22 cellular contexts compared by ENCODE assay signal in genomic region chr12:105428793-105429192, GRCh38.
A peak's percentile ranks its signal among the peaks of the same experiment; 100 is the strongest.
DNase-seq lines count a peak whose midpoint lies in the region; FAIRE-seq and TF ChIP-seq lines count a peak whose summit lies in the region.
"Had no signal": no experiment of that assay in that cellular context is flagged by ENCODE, and none has a peak within 500 bp of the region (broad histone marks: within the 10 kb centered on the region; RNA-seq: fewer than 3 reads in every experiment).

No MANE protein-coding gene starts in this region.

- H3K36me3 ChIP-seq in mammary epithelial cell (ENCODE audit: insufficient read depth, low read length) (no peaks in the 10 kb centered on the region), bronchial epithelial cell (ENCODE audit: control insufficient read depth, insufficient read depth, low read length) (no peaks in the 10 kb centered on the region), Peyer's patch (no peaks in the 10 kb centered on the region)
- H3K36me3 ChIP-seq: BE2C had no signal

- H3K4me1 Mint-ChIP-seq in MCF 10A (ENCODE audit: insufficient read depth, unreplicated experiment), result peaks cover 19% of the 10 kb centered on the region
- H3K4me1 Mint-ChIP-seq in activated naive CD4-positive, alpha-beta T cell treated with anti-CD3 and anti-CD28 coated beads for 36 hours (ENCODE audit: low read depth), result peaks cover 2% of the 10 kb centered on the region
- H3K4me1 Mint-ChIP-seq: CD4-positive, CD25-positive, alpha-beta regulatory T cell; CD8-positive, alpha-beta memory T cell; GM23338; IgD-negative memory B cell had no signal

- BruUV-seq in mammary epithelial cell (replicated peaks; lab: Mats Ljungman, UMichigan) (no TSS peak), MCF 10A (replicated peaks; lab: Mats Ljungman, UMichigan) (no TSS peak)

- no peaks in the 10 kb centered on the region for H3K9me3 Mint-ChIP-seq in MCF 10A (ENCODE audit: unreplicated experiment)
- H3K9me3 Mint-ChIP-seq in activated naive CD4-positive, alpha-beta T cell treated with anti-CD3 and anti-CD28 coated beads for 36 hours, result no peaks in the 10 kb centered on the region
- H3K9me3 Mint-ChIP-seq: GM23338, IgD-negative memory B cell had no signal

- no peak overlapping the region for H3K4me2 ChIP-seq in mammary epithelial cell (ENCODE audit: insufficient read depth, low read depth, low read length)
- H3K4me2 ChIP-seq: GM23338 had no signal

- FAIRE-seq in bronchial epithelial cell (lab: Jason Lieb, UNC), result no peak
- FAIRE-seq: H54, HTR-8/SVneo had no signal

- peak; percentile 43 for DNase-seq in mammary epithelial cell
- no peak for DNase-seq in MCF 10A (ENCODE audit: unreplicated experiment)
- DNase-seq in bronchial epithelial cell (ENCODE audit: low read depth), result peak; percentile 68
- DNase-seq in fibroblast of mammary gland (ENCODE audit: low read depth), result peak; percentile 15
- DNase-seq in NCI-H1092 (lab: John Stamatoyannopoulos, UW), result no peak
- DNase-seq in Peyer's patch, result no peak
- DNase-seq in activated naive CD4-positive, alpha-beta T cell treated with anti-CD3 and anti-CD28 coated beads for 36 hours, result no peak
- no peak for DNase-seq in SK-N-DZ (ENCODE audit: low spot score)
- DNase-seq: 8988T; BE2C; C1 segment of cervical spinal cord; CD4-positive, CD25-positive, alpha-beta regulatory T cell; CD8-positive, alpha-beta memory T cell; COR-L47; DMS 273 treated with DMSO at 0.1 percent for 48 hours; DMS79; GF-D8; HCEC 1CT had no signal

- H3K27ac ChIP-seq in mammary epithelial cell (ENCODE audit: insufficient read depth, low read depth, low read length) (no peak overlapping the region), Peyer's patch (no peak overlapping the region)

- H3K9me3 ChIP-seq in mammary epithelial cell (replicated peaks; ENCODE audit: insufficient read depth, low read length) (no peaks in the 10 kb centered on the region), Peyer's patch (no peaks in the 10 kb centered on the region)
- H3K9me3 ChIP-seq: BE2C had no signal

- peaks cover 16% of the 10 kb centered on the region for H3K4me1 ChIP-seq in mammary epithelial cell (ENCODE audit: insufficient read depth, low read length)
- H3K4me1 ChIP-seq in Peyer's patch, result no peaks in the 10 kb centered on the region
- H3K4me1 ChIP-seq: BE2C had no signal

- in situ Hi-C loops in mammary epithelial cell (cut with MboI; ENCODE audit: low sequenced_read_pairs in 2 of 2), result loop anchor here (5.0 to 10.0 kb wide), 3 partner anchors 276 to 796 kb away; no protein-coding TSS in a partner anchor

- dilution Hi-C loops in mammary epithelial cell (cut with HindIII; ENCODE audit: low sequenced_read_pairs), result no loop called here

- H3K27ac Mint-ChIP-seq in MCF 10A (ENCODE audit: low read depth, unreplicated experiment), result no peak overlapping the region
- no peak overlapping the region for H3K27ac Mint-ChIP-seq in activated naive CD4-positive, alpha-beta T cell treated with anti-CD3 and anti-CD28 coated beads for 36 hours
- H3K27ac Mint-ChIP-seq: CD4-positive, CD25-positive, alpha-beta regulatory T cell; CD8-positive, alpha-beta memory T cell; GM23338; IgD-negative memory B cell had no signal

- H2AFZ ChIP-seq in mammary epithelial cell (ENCODE audit: low read depth, low read length), result no peak overlapping the region
- H2AFZ ChIP-seq: GM23338 had no signal

- intact Hi-C loops in mammary epithelial cell (cut with micrococcal nuclease) (no loop called here), MCF 10A (cut with micrococcal nuclease) (no loop called here)
- intact Hi-C loops in activated naive CD4-positive, alpha-beta T cell treated with anti-CD3 and anti-CD28 coated beads for 36 hours (cut with micrococcal nuclease), result no loop called here

- no peak overlapping the region for H3K4me3 ChIP-seq in mammary epithelial cell (replicated peaks in 1 of 3; ENCODE audit: insufficient read depth in 1 of 3, low read depth in 2 of 3, low read length in 3 of 3)
- no peak overlapping the region for H3K4me3 ChIP-seq in bronchial epithelial cell (ENCODE audit: low read depth, low read length)
- H3K4me3 ChIP-seq in fibroblast of mammary gland (ENCODE audit: control insufficient read depth, low read depth, low read length), result no peak overlapping the region
- H3K4me3 ChIP-seq in Peyer's patch, result no peak overlapping the region
- H3K4me3 ChIP-seq: GM23338 had no signal

- CTCF ChIA-PET in mammary epithelial cell (lab: Charles Lee; ENCODE audit: low non-redundant PET) (no interaction called here), MCF 10A (lab: Yijun Ruan, JAX) (no interaction called here)
- CTCF ChIA-PET in activated naive CD4-positive, alpha-beta T cell treated with anti-CD3 and anti-CD28 coated beads for 36 hours (lab: Charles Lee), result no interaction called here

- no peak overlapping the region for H3K9ac ChIP-seq in mammary epithelial cell (ENCODE audit: insufficient read depth, low read length)

- no peaks in the 10 kb centered on the region for H4K20me1 ChIP-seq in mammary epithelial cell (ENCODE audit: insufficient read depth, low read length)

- TF ChIP-seq CTCF in mammary epithelial cell (conservative IDR thresholded peaks at IDR 0.05 in 1 of 2, IDR thresholded peaks at IDR 0.05 in 1 of 2; ENCODE audit: extremely low read depth in 1 of 2, insufficient read depth in 1 of 2, low read depth in 1 of 2, low read length in 2 of 2), result no peak
- TF ChIP-seq CTCF in MCF 10A (IDR thresholded peaks at IDR 0.05; ENCODE audit: unreplicated experiment), result no peak
- no peak for TF ChIP-seq CTCF in bronchial epithelial cell (IDR thresholded peaks at IDR 0.05; ENCODE audit: insufficient read depth, low read length, severe bottlenecking)
- no peak for TF ChIP-seq CTCF in fibroblast of mammary gland (conservative IDR thresholded peaks at IDR 0.05; ENCODE audit: control insufficient read depth, insufficient read depth, low read depth, low read length)
- TF ChIP-seq CTCF in Peyer's patch (IDR thresholded peaks at IDR 0.05), result no peak

- no peaks in the 10 kb centered on the region for H3K79me2 ChIP-seq in mammary epithelial cell (ENCODE audit: insufficient read depth, low read length)

- no peaks in the 10 kb centered on the region for H3K27me3 ChIP-seq in mammary epithelial cell (ENCODE audit: insufficient read depth, low read length)
- H3K27me3 ChIP-seq in bronchial epithelial cell (ENCODE audit: control insufficient read depth, insufficient read depth, low read length), result no peaks in the 10 kb centered on the region
- H3K27me3 ChIP-seq in Peyer's patch, result no peaks in the 10 kb centered on the region
- H3K27me3 ChIP-seq: BE2C had no signal

- no peak overlapping the region for H3K4me3 Mint-ChIP-seq in MCF 10A (ENCODE audit: unreplicated experiment)
- no peak overlapping the region for H3K4me3 Mint-ChIP-seq in activated naive CD4-positive, alpha-beta T cell treated with anti-CD3 and anti-CD28 coated beads for 36 hours
- H3K4me3 Mint-ChIP-seq: CD4-positive, CD25-positive, alpha-beta regulatory T cell; CD8-positive, alpha-beta memory T cell; GM23338; IgD-negative memory B cell had no signal

- no peaks in the 10 kb centered on the region for H3K27me3 Mint-ChIP-seq in MCF 10A (ENCODE audit: insufficient read depth, unreplicated experiment)
- H3K27me3 Mint-ChIP-seq in activated naive CD4-positive, alpha-beta T cell treated with anti-CD3 and anti-CD28 coated beads for 36 hours (ENCODE audit: low read depth), result peaks cover 16% of the 10 kb centered on the region

- 100% methylated on average over 1 of the region's 1 CpG for WGBS in mammary epithelial cell (ENCODE audit: low coverage, missing lambda C conversion rate)

- POLR2A ChIA-PET in MCF 10A (lab: Yijun Ruan, JAX), result no interaction called here

- peaks cover 4% of the 10 kb centered on the region for H3K36me3 Mint-ChIP-seq in MCF 10A (ENCODE audit: insufficient read depth, unreplicated experiment)
- H3K36me3 Mint-ChIP-seq in activated naive CD4-positive, alpha-beta T cell treated with anti-CD3 and anti-CD28 coated beads for 36 hours (ENCODE audit: low read depth), result no peaks in the 10 kb centered on the region
- H3K36me3 Mint-ChIP-seq: CD4-positive, CD25-positive, alpha-beta regulatory T cell had no signal

- TF ChIP-seq POLR2A in Peyer's patch (IDR thresholded peaks at IDR 0.05), result no peak

Comparison
In these comparisons a context has a peak if more than half of its experiments do, and no peak if none do; other contexts are left out.
1. DNase-seq: peak in mammary epithelial cell (single experiment), bronchial epithelial cell (single experiment) and fibroblast of mammary gland (single experiment); none in MCF 10A (single experiment), NCI-H1092 (single experiment), Peyer's patch (0 of 3), activated naive CD4-positive, alpha-beta T cell treated with anti-CD3 and anti-CD28 coated beads for 36 hours (single experiment) and SK-N-DZ (single experiment).